Comparison of ENCODE assay signal across 23 cellular contexts in the genomic region with DNA sequence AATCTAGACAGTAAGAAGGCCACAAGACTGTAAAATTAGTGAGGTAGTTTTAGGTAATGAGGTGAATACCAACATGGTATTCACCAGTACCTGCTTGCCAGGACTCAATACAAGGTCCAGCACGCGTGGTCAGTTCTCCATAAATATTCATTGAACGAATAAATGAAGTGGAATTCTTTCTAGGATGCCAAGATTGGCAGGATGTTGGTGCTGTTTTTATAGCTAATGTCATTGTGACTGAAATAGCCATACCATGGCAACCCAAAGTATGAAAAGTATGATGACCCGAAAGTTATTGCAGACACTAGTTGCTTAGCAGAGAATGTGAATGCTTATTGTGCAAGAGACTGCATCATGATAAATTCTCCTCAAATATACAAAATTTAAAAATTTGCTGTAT.
"Had no signal": no experiment of that assay in that cellular context is flagged by ENCODE, and none has a peak within 500 bp of the region (broad histone marks: within the 10 kb centered on the region; RNA-seq: fewer than 3 reads in every experiment).

No MANE protein-coding gene starts in this region.

- H3K9me3 ChIP-seq: lower lobe of right lung, pancreas, sigmoid colon, thyroid gland, transverse colon, upper lobe of left lung, vagina had no signal

- ATAC-seq: lower lobe of right lung; naive thymus-derived CD8-positive, alpha-beta T cell; pancreas; stimulated activated memory B cell treated with anti-CD40 and anti-IgM and Interleukin-4, amounts not matched to agents 10 μg/mL and 1 μg/mL and 100 μg/mL, for 72 hours; stimulated activated naive CD8-positive, alpha-beta T cell treated with anti-CD3 and anti-CD28 coated beads, Interleukin-15, amount 100 ng/mL, for 72 hours had no signal

- H3K36me3 ChIP-seq: lower lobe of right lung, pancreas, sigmoid colon, thyroid gland, transverse colon, upper lobe of left lung, vagina had no signal

- H3K27me3 ChIP-seq: hepatocyte, pancreas, sigmoid colon, thyroid gland, transverse colon, upper lobe of left lung, vagina had no signal

- DNase-seq: islet precursor cell; lower lobe of right lung; mammary epithelial cell; mesenchymal stem cell; naive thymus-derived CD8-positive, alpha-beta T cell; nucleus accumbens; pancreas; right cardiac atrium; sigmoid colon; stimulated activated CD4-positive, alpha-beta T cell treated with anti-CD3 and anti-CD28 coated beads, Interleukin-1b, Interleukin-23, amount 100 ng/mL, for 48 hours; stimulated activated CD4-positive, alpha-beta T cell treated with anti-CD3 and anti-CD28 coated beads, Interleukin-2, amount 100 ng/mL, for 48 hours; stimulated activated CD4-positive, alpha-beta T cell treated with anti-CD3 and anti-CD28 coated beads, Interleukin-4, amount 100 ng/mL, for 4 hours; stimulated activated CD8-positive, alpha-beta memory T cell treated with anti-CD3 and anti-CD28 coated beads, Interleukin-4, amount 100 ng/mL, for 48 hours; stimulated activated naive CD4-positive, alpha-beta T cell treated with Interleukin-2 at 50 U/mL for 16 hours; stimulated activated naive CD8-positive, alpha-beta T cell treated with anti-CD3 and anti-CD28 coated beads, Interleukin-15, amount 100 ng/mL, for 72 hours; substantia nigra; thyroid gland; transverse colon; upper lobe of left lung had no signal

- H3K4me3 ChIP-seq: hepatocyte, lower lobe of right lung, pancreas, sigmoid colon, smooth muscle cell, thyroid gland, transverse colon, upper lobe of left lung, vagina had no signal

- H3K27ac ChIP-seq: hepatocyte, lower lobe of right lung, pancreas, sigmoid colon, thyroid gland, transverse colon, upper lobe of left lung, vagina had no signal

- H3K4me1 ChIP-seq: lower lobe of right lung, pancreas, thyroid gland, transverse colon, upper lobe of left lung, vagina had no signal
